In the genomic region with DNA sequence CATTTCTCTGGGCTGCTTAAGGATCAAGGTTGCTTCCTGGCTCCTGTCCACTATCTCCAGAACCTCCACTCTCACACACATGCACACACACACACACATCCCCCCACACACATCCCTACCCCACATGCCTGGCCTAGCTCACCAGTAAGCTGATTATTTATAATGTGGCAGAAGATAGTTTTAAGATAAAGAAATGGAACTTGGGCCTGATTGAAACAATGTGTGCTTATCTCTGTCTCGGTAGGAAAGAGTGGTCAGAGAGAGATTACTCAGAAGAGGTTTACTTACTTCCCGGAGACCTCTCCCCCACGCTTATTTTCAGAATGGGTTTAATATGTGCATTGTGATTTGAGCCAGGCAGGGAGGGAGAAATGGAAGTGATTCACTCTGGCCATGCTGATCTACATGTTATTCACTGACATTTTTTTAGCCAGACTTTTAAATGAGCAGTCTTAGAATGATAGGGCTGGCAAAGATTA, we compare ENCODE assay signal across 13 cellular contexts.
DNase-seq lines count a peak whose midpoint lies in the region; FAIRE-seq and TF ChIP-seq lines count a peak whose summit lies in the region.
"Had no signal": no experiment of that assay in that cellular context is flagged by ENCODE, and none has a peak within 500 bp of the region (broad histone marks: within the 10 kb centered on the region; RNA-seq: fewer than 3 reads in every experiment).

No MANE protein-coding gene starts in this region.

- H3K27me3 ChIP-seq in bronchial epithelial cell (ENCODE audit: control insufficient read depth, insufficient read depth, low read length), result no peaks in the 10 kb centered on the region
- peaks cover 0 to 23% of the 10 kb centered on the region in 2 experiments for H3K27me3 ChIP-seq in mesenchymal stem cell (ENCODE audit: control insufficient read depth in 1 of 2, insufficient read depth in 1 of 2, low read length in 2 of 2)
- no peaks in the 10 kb centered on the region for H3K27me3 ChIP-seq in sigmoid colon
- H3K27me3 ChIP-seq: colonic mucosa had no signal

- H2BK15ac ChIP-seq in mesenchymal stem cell (ENCODE audit: low read depth, poor library complexity, severe bottlenecking), result no peak overlapping the region

- no peak overlapping the region for H2BK12ac ChIP-seq in mesenchymal stem cell (ENCODE audit: low read length in 2 of 2)

- no peak for FAIRE-seq in bronchial epithelial cell (lab: Jason Lieb, UNC)

- H3K4me1 ChIP-seq in mesenchymal stem cell (ENCODE audit: control insufficient read depth, insufficient read depth, low read depth, low read length) (peaks cover under 1% of the 10 kb centered on the region), sigmoid colon (no peaks in the 10 kb centered on the region)
- H3K4me1 ChIP-seq: colonic mucosa had no signal

- DNase-seq in AG09319 (ENCODE audit: extremely low read depth, low read depth) (peak; percentile 80), M059J (ENCODE audit: low read depth) (peak; percentile 79), bronchial epithelial cell (ENCODE audit: low read depth) (peak; percentile 65), mesenchymal stem cell (peak; percentile 18), 8988T (no peak), T-helper 9 cell (no peak), KG1 (lab: John Stamatoyannopoulos, UW) (no peak), sigmoid colon (no peak)
- DNase-seq: activated T-cell treated with anti-CD3 and anti-CD28 coated beads, Interleukin-2, amount 50 U/mL, for 48 hours; CD8-positive, alpha-beta memory T cell; colonic mucosa; hippocampal formation; NCI-H1694 treated with DMSO at 0.1 percent for 48 hours had no signal

- no peak overlapping the region for H4K8ac ChIP-seq in mesenchymal stem cell (ENCODE audit: low read length)

- peak overlapping the region; percentile 65 for H3K9ac ChIP-seq in mesenchymal stem cell (ENCODE audit: low read length)

- no peak overlapping the region for H3K23ac ChIP-seq in mesenchymal stem cell (ENCODE audit: low read length in 2 of 2)

- H2BK120ac ChIP-seq in mesenchymal stem cell (ENCODE audit: low read depth, low read length), result no peak overlapping the region

- no peak overlapping the region for H2AFZ ChIP-seq in mesenchymal stem cell (ENCODE audit: low read depth, low read length)

- no peak overlapping the region for H3K27ac ChIP-seq in mesenchymal stem cell (ENCODE audit: low read length, poor library complexity, severe bottlenecking)
- H3K27ac ChIP-seq in sigmoid colon, result no peak overlapping the region
- H3K27ac ChIP-seq: colonic mucosa had no signal

- H3K36me3 ChIP-seq in bronchial epithelial cell (ENCODE audit: control insufficient read depth, insufficient read depth, low read length) (no peaks in the 10 kb centered on the region), mesenchymal stem cell (ENCODE audit: control insufficient read depth in 1 of 2, insufficient read depth in 2 of 2, low read depth in 1 of 2, low read length in 2 of 2) (no peaks in the 10 kb centered on the region), sigmoid colon (no peaks in the 10 kb centered on the region)
- H3K36me3 ChIP-seq: colonic mucosa had no signal

- TF ChIP-seq POLR2A in sigmoid colon (IDR thresholded peaks at IDR 0.05), result no peak

- no peak overlapping the region for H2AK5ac ChIP-seq in mesenchymal stem cell (ENCODE audit: low read length, severe bottlenecking)

- TF ChIP-seq CTCF in AG09319 (IDR thresholded peaks at IDR 0.05; ENCODE audit: low read depth, low read length) (no peak), bronchial epithelial cell (IDR thresholded peaks at IDR 0.05; ENCODE audit: insufficient read depth, low read length, severe bottlenecking) (no peak), sigmoid colon (IDR thresholded peaks at IDR 0.05) (no peak)

- no peak overlapping the region for H2BK5ac ChIP-seq in mesenchymal stem cell (ENCODE audit: low read depth, low read length, poor library complexity, severe bottlenecking)

- no peak overlapping the region for H3K4me2 ChIP-seq in mesenchymal stem cell (ENCODE audit: low read length, poor library complexity, severe bottlenecking)

- no peaks in the 10 kb centered on the region for H3K79me1 ChIP-seq in mesenchymal stem cell (replicated peaks; ENCODE audit: low read length, poor library complexity, severe bottlenecking)

- no peak for TF ChIP-seq EP300 in sigmoid colon (IDR thresholded peaks at IDR 0.05)

- intact Hi-C loops in sigmoid colon (cut with DNase I), result no loop called here

- 59% methylated on average over 2 of the region's 3 CpGs for WGBS in mesenchymal stem cell
- 39 to 76% methylated on average over 3 of the region's 3 CpGs for WGBS in sigmoid colon, 2 donors

- H3K9me3 ChIP-seq in mesenchymal stem cell (ENCODE audit: control insufficient read depth, low read length), result no peaks in the 10 kb centered on the region
- H3K9me3 ChIP-seq in sigmoid colon, result no peaks in the 10 kb centered on the region
- H3K9me3 ChIP-seq: colonic mucosa had no signal

- no peak overlapping the region for H3K14ac ChIP-seq in mesenchymal stem cell (ENCODE audit: low read length in 2 of 2)

- no peak overlapping the region for H3K4ac ChIP-seq in mesenchymal stem cell (ENCODE audit: low read depth in 1 of 2, low read length in 2 of 2)

- peak overlapping the region in 1 of 2 experiments; percentile 11 for H3K18ac ChIP-seq in mesenchymal stem cell (ENCODE audit: low read depth in 1 of 2, low read length in 2 of 2)

- no peak overlapping the region for H4K91ac ChIP-seq in mesenchymal stem cell (ENCODE audit: low read length)

- no peak overlapping the region for H3K4me3 ChIP-seq in bronchial epithelial cell (ENCODE audit: low read depth, low read length)
- H3K4me3 ChIP-seq in mesenchymal stem cell (ENCODE audit: insufficient read depth in 1 of 2, low read depth in 1 of 2, low read length in 2 of 2), result peak overlapping the region in 1 of 2 experiments; percentile 29
- H3K4me3 ChIP-seq in sigmoid colon, result no peak overlapping the region
- H3K4me3 ChIP-seq: colonic mucosa had no signal

Comparison
In these comparisons a context has a peak if more than half of its experiments do, and no peak if none do; other contexts are left out.
1. DNase-seq: peak in AG09319 (single experiment), M059J (single experiment), bronchial epithelial cell (single experiment) and mesenchymal stem cell (single experiment); none in 8988T (single experiment), T-helper 9 cell (single experiment), KG1 (single experiment) and sigmoid colon (single experiment).